ENCODE assay signal across 1 cellular context in genomic region chr1:70896224-70896623, GRCh38.
TF ChIP-seq lines count a peak whose summit lies in the region.

No MANE protein-coding gene starts in this region.

TF ChIP-seq in H1, 55 proteins besides CTCF, POLR2A, EP300 and RAD21:
- TF ChIP-seq BRCA1 (IDR thresholded peaks at IDR 0.05; ENCODE audit: low read depth, low read length) (no peak), TBP (IDR thresholded peaks at IDR 0.05; ENCODE audit: low read depth, low read length) (no peak), HDAC6 (IDR thresholded peaks at IDR 0.05; ENCODE audit: low read depth, low read length) (no peak), KDM5A (IDR thresholded peaks at IDR 0.05; ENCODE audit: low read length) (no peak), TAF1 (IDR thresholded peaks at IDR 0.05; ENCODE audit: low read depth, low read length) (no peak), PHF8 (conservative IDR thresholded peaks at IDR 0.05; ENCODE audit: low read depth, low read length) (no peak), E2F6 (IDR thresholded peaks at IDR 0.05) (no peak), CHD2 (IDR thresholded peaks at IDR 0.05; ENCODE audit: low read length) (no peak), TCF12 (IDR thresholded peaks at IDR 0.05; ENCODE audit: low read depth, low read length) (no peak), SRF (IDR thresholded peaks at IDR 0.05; ENCODE audit: low read depth, low read length) (no peak), KDM4A (IDR thresholded peaks at IDR 0.05; ENCODE audit: low read depth, low read length, severe bottlenecking) (no peak)
